Comparison of ENCODE assay signal across 39 cellular contexts in the genomic region with DNA sequence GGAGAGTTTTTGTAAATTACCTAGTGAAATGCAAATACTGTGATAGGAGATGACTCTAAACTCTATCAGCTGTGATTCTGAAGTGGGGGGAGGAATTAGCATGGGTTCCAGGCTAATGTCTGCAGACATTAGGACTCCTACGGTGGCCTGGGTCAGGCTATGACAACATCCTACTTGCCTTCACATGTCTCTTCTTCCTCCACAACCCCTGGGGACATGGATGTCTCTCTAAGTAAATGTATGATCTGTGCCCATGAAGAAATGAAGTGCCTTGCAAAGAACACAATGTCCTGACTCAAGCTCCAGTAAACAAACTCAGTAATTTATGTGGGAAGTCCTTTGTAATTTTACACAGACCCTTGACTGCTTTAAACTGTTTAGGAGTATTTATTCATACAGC.
"Had no signal": no experiment of that assay in that cellular context is flagged by ENCODE, and none has a peak within 500 bp of the region (broad histone marks: within the 10 kb centered on the region; RNA-seq: fewer than 3 reads in every experiment).

No MANE protein-coding gene starts in this region.

- H3K27me3 Mint-ChIP-seq: activated CD4-positive, alpha-beta memory T cell treated with anti-CD3 and anti-CD28 coated beads, Interleukin-2, amount 10 ng/mL, durations not matched to agents 7 days and 5 days; activated CD8-positive, alpha-beta memory T cell treated with anti-CD3 and anti-CD28 coated beads, Interleukin-2, amount 10 ng/mL, durations not matched to agents 7 days and 5 days had no signal

- H3K36me3 ChIP-seq: brain microvascular endothelial cell, cardiac muscle cell, MG63 had no signal

- H3K27me3 ChIP-seq: brain microvascular endothelial cell, cardiac muscle cell, MG63 had no signal

- H3K27ac Mint-ChIP-seq: activated B cell treated with CpG ODN at 0.5 μM for 24 hours; activated CD4-positive, alpha-beta memory T cell treated with anti-CD3 and anti-CD28 coated beads, Interleukin-2, amount 10 ng/mL, durations not matched to agents 7 days and 5 days; activated CD8-positive, alpha-beta memory T cell treated with anti-CD3 and anti-CD28 coated beads, Interleukin-2, amount 10 ng/mL, durations not matched to agents 7 days and 5 days; activated naive CD8-positive, alpha-beta T cell treated with anti-CD3 and anti-CD28 coated beads for 36 hours; activated T-cell treated with anti-CD3 and anti-CD28 coated beads, Interleukin-2, amount 50 U/mL, for 72 hours; activated T-helper 17 cell treated with anti-CD3 and anti-CD28 coated beads, Interleukin-2, amount 50 U/mL, for 72 hours had no signal

- FAIRE-seq: RCC 7860 had no signal

- H3K36me3 Mint-ChIP-seq: activated CD8-positive, alpha-beta memory T cell treated with anti-CD3 and anti-CD28 coated beads, Interleukin-2, amount 10 ng/mL, durations not matched to agents 7 days and 5 days had no signal

- H3K4me1 Mint-ChIP-seq: activated CD4-positive, alpha-beta memory T cell treated with anti-CD3 and anti-CD28 coated beads, Interleukin-2, amount 10 ng/mL, durations not matched to agents 7 days and 5 days; activated CD8-positive, alpha-beta memory T cell treated with anti-CD3 and anti-CD28 coated beads, Interleukin-2, amount 10 ng/mL, durations not matched to agents 7 days and 5 days; activated naive CD8-positive, alpha-beta T cell treated with anti-CD3 and anti-CD28 coated beads for 36 hours; activated T-helper 17 cell treated with anti-CD3 and anti-CD28 coated beads, Interleukin-2, amount 50 U/mL, for 72 hours; central memory CD8-positive, alpha-beta T cell had no signal

- DNase-seq: activated B cell treated with CpG ODN at 0.5 μM for 24 hours; activated CD4-positive, alpha-beta memory T cell treated with anti-CD3 and anti-CD28 coated beads, Interleukin-2, amount 10 ng/mL, durations not matched to agents 7 days and 5 days; activated CD4-positive, alpha-beta T cell treated with anti-CD3 and anti-CD28 coated beads for 48 hours; activated CD4-positive, CD25-positive, alpha-beta regulatory T cell treated with anti-CD3 and anti-CD28 coated beads, Interleukin-2, amount 50 U/mL, for 72 hours; activated CD8-positive, alpha-beta memory T cell treated with anti-CD3 and anti-CD28 coated beads for 24 hours; activated CD8-positive, alpha-beta memory T cell treated with anti-CD3 and anti-CD28 coated beads, Interleukin-2, amount 10 ng/mL, durations not matched to agents 7 days and 5 days; activated CD8-positive, alpha-beta memory T cell treated with anti-CD3 and anti-CD28 coated beads, Interleukin-2, amount 50 U/mL, for 48 hours; activated effector memory CD4-positive, alpha-beta T cell treated with anti-CD3 and anti-CD28 coated beads, Interleukin-2, amount 50 U/mL, for 16 hours; activated naive CD4-positive, alpha-beta T cell; activated naive CD4-positive, alpha-beta T cell treated with anti-CD3 and anti-CD28 coated beads, Interleukin-2, amount 50 U/mL, for 16 hours; activated naive CD8-positive, alpha-beta T cell treated with anti-CD3 and anti-CD28 coated beads for 36 hours; activated T-cell treated with anti-CD3 and anti-CD28 coated beads, Interleukin-2, amount 50 U/mL, for 72 hours; amniotic stem cell; aorta; brain microvascular endothelial cell; Karpas-422; KBM-7; MG63; NCI-H1092; NCI-H146; NCI-H187; NCI-H2029 treated with DMSO at 0.1 percent for 48 hours; NCI-H2107; NCI-H2171; NCI-H2227 treated with DMSO at 0.1 percent for 48 hours; NCI-H446; NCI-H510A treated with DMSO at 0.1 percent for 48 hours; NCI-H748 treated with DMSO at 0.1 percent for 48 hours; NK-92 treated with Interleukin-12 subunit alpha and Interleukin-12 subunit beta, amount 100 ng/mL, for 24 hours; PC-9; Right ventricle myocardium superior; SW 1271; T-helper 1 cell; T-helper 2 cell; T-helper 9 cell had no signal

- ATAC-seq: activated CD8-positive, alpha-beta memory T cell treated with anti-CD3 and anti-CD28 coated beads, Interleukin-2, amount 10 ng/mL, durations not matched to agents 7 days and 5 days; activated T-cell treated with anti-CD3 and anti-CD28 coated beads, Interleukin-2, amount 50 U/mL, for 72 hours; activated T-helper 17 cell treated with anti-CD3 and anti-CD28 coated beads, Interleukin-2, amount 50 U/mL, for 72 hours had no signal

- H3K4me3 Mint-ChIP-seq: activated B cell treated with CpG ODN at 0.5 μM for 24 hours; activated CD4-positive, alpha-beta memory T cell treated with anti-CD3 and anti-CD28 coated beads, Interleukin-2, amount 10 ng/mL, durations not matched to agents 7 days and 5 days; activated CD8-positive, alpha-beta memory T cell treated with anti-CD3 and anti-CD28 coated beads, Interleukin-2, amount 10 ng/mL, durations not matched to agents 7 days and 5 days; activated naive CD8-positive, alpha-beta T cell treated with anti-CD3 and anti-CD28 coated beads for 36 hours; activated T-cell treated with anti-CD3 and anti-CD28 coated beads, Interleukin-2, amount 50 U/mL, for 72 hours; activated T-helper 17 cell treated with anti-CD3 and anti-CD28 coated beads, Interleukin-2, amount 50 U/mL, for 72 hours; central memory CD8-positive, alpha-beta T cell had no signal

- H3K9me3 Mint-ChIP-seq: activated B cell treated with CpG ODN at 0.5 μM for 24 hours; activated CD4-positive, alpha-beta memory T cell treated with anti-CD3 and anti-CD28 coated beads, Interleukin-2, amount 10 ng/mL, durations not matched to agents 7 days and 5 days; activated naive CD8-positive, alpha-beta T cell treated with anti-CD3 and anti-CD28 coated beads for 36 hours had no signal

- H3K4me3 ChIP-seq: cardiac muscle cell, MG63, PC-9 had no signal
